Comparison of ENCODE assay signal across 8 cellular contexts in the genomic region with DNA sequence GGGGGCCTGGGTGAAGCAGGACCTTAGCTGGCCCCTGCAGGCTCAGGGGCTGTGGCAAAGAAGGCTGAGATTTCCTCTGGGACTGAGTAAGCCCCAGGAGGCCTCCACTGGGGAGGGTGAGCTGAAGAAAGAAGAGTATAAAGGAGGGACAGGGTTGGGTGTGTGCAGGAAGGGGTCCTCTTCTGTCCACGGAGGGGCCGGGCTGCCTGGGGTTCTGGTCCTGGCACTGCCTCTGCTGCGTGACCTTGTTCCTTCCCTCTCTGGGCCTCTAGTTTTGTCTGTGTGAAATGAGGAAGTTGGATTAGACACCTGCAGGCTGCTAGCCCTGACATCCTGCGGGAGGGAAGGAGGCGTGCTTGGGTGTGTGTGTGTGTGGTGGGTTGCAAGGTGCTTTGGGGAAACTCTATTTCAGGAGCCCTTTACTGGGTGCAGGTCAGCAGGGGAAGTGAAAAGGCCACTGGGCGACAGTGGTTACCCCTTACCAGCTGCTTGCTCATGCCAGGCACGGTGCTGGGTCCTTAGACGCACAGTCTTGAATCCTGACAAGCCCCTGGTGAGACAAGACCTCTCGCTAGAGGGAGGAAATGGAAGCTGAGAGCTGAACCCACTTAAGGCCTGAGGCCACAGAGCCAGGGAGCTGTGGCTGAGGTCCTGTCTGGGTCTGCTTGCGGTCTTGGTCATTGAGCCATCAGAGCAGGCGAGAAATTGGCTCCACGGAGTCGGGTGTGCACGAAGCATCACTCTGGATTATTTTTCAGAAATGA.
DNase-seq lines count a peak whose midpoint lies in the region; ATAC-seq and TF ChIP-seq lines count a peak whose summit lies in the region.

No MANE protein-coding gene starts in this region.

- POLR2A ChIA-PET in CD4-positive, alpha-beta T cell (lab: Charles Lee), result interaction anchor here (1.5 to 1.7 kb wide), 2 partner anchors 188 to 207 kb away, joined by 4 to 11 read pairs; partner anchors contain the start of gene RAP1GAP2
- POLR2A ChIA-PET in activated CD8-positive, alpha-beta T cell treated with anti-CD3 and anti-CD28 coated beads, Interleukin-2, amount 10 ng/mL, durations not matched to agents 7 days and 5 days (lab: Charles Lee), result no interaction called here

- no peaks in the 10 kb centered on the region for H3K9me3 ChIP-seq in CD4-positive, alpha-beta T cell (ENCODE audit: control insufficient read depth, low read length)

- peaks cover 34% of the 10 kb centered on the region for H3K4me1 Mint-ChIP-seq in CD4-positive, alpha-beta T cell (ENCODE audit: low read depth)
- H3K4me1 Mint-ChIP-seq in activated CD8-positive, alpha-beta T cell treated with anti-CD3 and anti-CD28 coated beads, Interleukin-2, amount 10 ng/mL, durations not matched to agents 7 days and 5 days (ENCODE audit: low read depth), result peaks cover 6% of the 10 kb centered on the region
- peaks cover 2% of the 10 kb centered on the region for H3K4me1 Mint-ChIP-seq in progenitor cell of endocrine pancreas (ENCODE audit: low read depth)

- no peaks in the 10 kb centered on the region for H3K9me3 Mint-ChIP-seq in CD4-positive, alpha-beta T cell
- no peaks in the 10 kb centered on the region for H3K9me3 Mint-ChIP-seq in activated CD8-positive, alpha-beta T cell treated with anti-CD3 and anti-CD28 coated beads, Interleukin-2, amount 10 ng/mL, durations not matched to agents 7 days and 5 days (ENCODE audit: insufficient read depth)
- no peaks in the 10 kb centered on the region for H3K9me3 Mint-ChIP-seq in progenitor cell of endocrine pancreas (ENCODE audit: low read depth)

- TF ChIP-seq CTCF in CD4-positive, alpha-beta T cell (IDR thresholded peaks at IDR 0.05), result no peak
- TF ChIP-seq CTCF in progenitor cell of endocrine pancreas (IDR thresholded peaks at IDR 0.05; ENCODE audit: unreplicated experiment), result no peak

- CTCF ChIA-PET in CD4-positive, alpha-beta T cell (lab: Charles Lee), result no interaction called here
- CTCF ChIA-PET in activated CD8-positive, alpha-beta T cell treated with anti-CD3 and anti-CD28 coated beads, Interleukin-2, amount 10 ng/mL, durations not matched to agents 7 days and 5 days (lab: Charles Lee), result no interaction called here

- intact Hi-C loops in CD4-positive, alpha-beta T cell (cut with DNase I, micrococcal nuclease), result no loop called here

- no peaks in the 10 kb centered on the region for H3K27me3 Mint-ChIP-seq in CD4-positive, alpha-beta T cell
- H3K27me3 Mint-ChIP-seq in activated CD8-positive, alpha-beta T cell treated with anti-CD3 and anti-CD28 coated beads, Interleukin-2, amount 10 ng/mL, durations not matched to agents 7 days and 5 days (ENCODE audit: low read depth), result no peaks in the 10 kb centered on the region
- no peaks in the 10 kb centered on the region for H3K27me3 Mint-ChIP-seq in progenitor cell of endocrine pancreas

- H3K27ac Mint-ChIP-seq in CD4-positive, alpha-beta T cell, result peak overlapping the region; percentile 87
- H3K27ac Mint-ChIP-seq in activated CD8-positive, alpha-beta T cell treated with anti-CD3 and anti-CD28 coated beads, Interleukin-2, amount 10 ng/mL, durations not matched to agents 7 days and 5 days, result no peak overlapping the region
- peak overlapping the region; percentile 67 for H3K27ac Mint-ChIP-seq in progenitor cell of endocrine pancreas

- peaks cover 28% of the 10 kb centered on the region for H3K36me3 Mint-ChIP-seq in CD4-positive, alpha-beta T cell (ENCODE audit: low read depth)
- no peaks in the 10 kb centered on the region for H3K36me3 Mint-ChIP-seq in activated CD8-positive, alpha-beta T cell treated with anti-CD3 and anti-CD28 coated beads, Interleukin-2, amount 10 ng/mL, durations not matched to agents 7 days and 5 days (ENCODE audit: low read depth)
- peaks cover 13% of the 10 kb centered on the region for H3K36me3 Mint-ChIP-seq in progenitor cell of endocrine pancreas (ENCODE audit: insufficient read depth)

- TF ChIP-seq POLR2A in erythroblast (IDR thresholded peaks at IDR 0.05; ENCODE audit: low read length), result no peak

- DNase-seq in CD4-positive, alpha-beta T cell, result no peak
- no peak for DNase-seq in activated CD8-positive, alpha-beta T cell treated with anti-CD3 and anti-CD28 coated beads, Interleukin-2, amount 10 ng/mL, durations not matched to agents 7 days and 5 days
- DNase-seq in progenitor cell of endocrine pancreas (ENCODE audit: low spot score, unreplicated experiment), result no peak
- DNase-seq in foreskin melanocyte, result no peak
- DNase-seq in erythroblast (lab: John Stamatoyannopoulos, UW), result no peak
- no peak for DNase-seq in amniotic stem cell (lab: John Stamatoyannopoulos, UW)

- H3K27ac ChIP-seq in CD4-positive, alpha-beta T cell (ENCODE audit: low read depth, low read length), result no peak overlapping the region

- peak overlapping the region; percentile 21 for H3K4me3 Mint-ChIP-seq in CD4-positive, alpha-beta T cell
- H3K4me3 Mint-ChIP-seq in activated CD8-positive, alpha-beta T cell treated with anti-CD3 and anti-CD28 coated beads, Interleukin-2, amount 10 ng/mL, durations not matched to agents 7 days and 5 days, result no peak overlapping the region
- H3K4me3 Mint-ChIP-seq in progenitor cell of endocrine pancreas (ENCODE audit: low read depth), result no peak overlapping the region

- H3K27me3 ChIP-seq in CD4-positive, alpha-beta T cell (ENCODE audit: control insufficient read depth, insufficient read depth, low read length), result no peaks in the 10 kb centered on the region

- ATAC-seq in CD4-positive, alpha-beta T cell (ENCODE audit: poor library complexity), result no peak
- peak; percentile 75 for ATAC-seq in GM19351 (IDR thresholded peaks at IDR 0.05; ENCODE audit: unreplicated experiment)
- peak; percentile 57 for ATAC-seq in HG03196 (IDR thresholded peaks at IDR 0.05; ENCODE audit: unreplicated experiment)
- peak; percentile 19 for ATAC-seq in activated CD8-positive, alpha-beta T cell treated with anti-CD3 and anti-CD28 coated beads, Interleukin-2, amount 10 ng/mL, durations not matched to agents 7 days and 5 days
